In the genomic region with DNA sequence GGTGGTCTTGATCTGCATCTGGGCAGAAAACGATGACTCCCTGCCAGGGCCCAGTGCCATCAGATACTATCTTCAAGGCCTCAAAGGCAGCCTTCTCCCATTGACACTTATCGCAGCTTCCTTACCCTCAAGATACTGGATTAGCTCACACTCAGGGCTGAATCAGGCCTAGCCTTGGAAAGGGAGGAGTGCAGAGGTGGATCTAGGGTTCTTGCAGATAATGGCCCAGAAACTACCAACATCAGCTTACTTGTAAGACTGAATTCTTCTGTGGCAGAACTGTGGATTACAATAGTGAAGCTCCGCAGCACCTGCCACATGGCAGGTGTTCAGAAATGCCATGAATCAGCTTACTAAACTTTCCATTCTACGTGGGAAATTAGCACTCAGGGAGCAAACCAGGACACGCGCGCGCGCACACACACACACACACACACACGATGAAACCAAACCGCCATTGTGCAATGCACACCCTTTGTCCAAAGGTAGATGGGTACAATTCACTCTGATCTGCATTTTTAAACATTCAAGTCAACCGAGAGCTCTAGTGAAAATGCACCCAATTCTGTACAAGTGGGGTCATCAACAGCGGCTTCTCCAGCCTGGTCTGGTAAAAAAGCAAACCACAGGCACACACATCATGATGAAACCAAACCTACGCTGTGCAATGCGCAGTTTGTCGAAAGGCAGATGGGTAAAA, we compare ENCODE assay signal across 1 cellular context.
TF ChIP-seq lines count a peak whose summit lies in the region.

No MANE protein-coding gene starts in this region.

TF ChIP-seq in HepG2, 621 proteins besides CTCF, POLR2A, EP300 and RAD21 (continued from another document and continues in another):
- TF ChIP-seq ZNF3 (CRISPR knock-in tag; IDR thresholded peaks at IDR 0.05) = no peak
- TF ChIP-seq ZNF775 (CRISPR knock-in tag; IDR thresholded peaks at IDR 0.05; ENCODE audit: borderline replicate concordance) = no peak
- TF ChIP-seq ZFP41 (CRISPR knock-in tag; IDR thresholded peaks at IDR 0.05; ENCODE audit: borderline replicate concordance) = no peak
- TF ChIP-seq MTF2 (CRISPR knock-in tag; IDR thresholded peaks at IDR 0.05; ENCODE audit: borderline replicate concordance) = no peak
- TF ChIP-seq ZNF570 (CRISPR knock-in tag; IDR thresholded peaks at IDR 0.05; ENCODE audit: borderline replicate concordance) = 0 out of 2 replicates have a peak, but pooled peaks have one; percentile 21
- TF ChIP-seq STAT5B (CRISPR knock-in tag; IDR thresholded peaks at IDR 0.05) = no peak
- peak; percentile 31; the same call in 1 of the 2 replicates for TF ChIP-seq ZNF124 (CRISPR knock-in tag; IDR thresholded peaks at IDR 0.05)
- no peak for TF ChIP-seq NFYC (CRISPR knock-in tag; IDR thresholded peaks at IDR 0.05)
- TF ChIP-seq, protein P1, sequence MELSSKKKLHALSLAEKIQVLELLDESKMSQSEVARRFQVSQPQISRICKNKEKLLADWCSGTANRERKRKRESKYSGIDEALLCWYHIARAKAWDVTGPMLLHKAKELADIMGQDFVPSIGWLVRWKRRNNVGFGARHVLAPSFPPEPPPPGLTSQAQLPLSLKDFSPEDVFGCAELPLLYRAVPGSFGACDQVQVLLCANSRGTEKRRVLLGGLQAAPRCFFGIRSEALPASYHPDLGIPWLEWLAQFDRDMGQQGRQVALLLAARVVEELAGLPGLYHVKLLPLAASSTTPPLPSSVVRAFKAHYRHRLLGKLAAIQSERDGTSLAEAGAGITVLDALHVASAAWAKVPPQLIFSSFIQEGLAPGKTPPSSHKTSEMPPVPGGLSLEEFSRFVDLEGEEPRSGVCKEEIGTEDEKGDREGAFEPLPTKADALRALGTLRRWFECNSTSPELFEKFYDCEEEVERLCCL (CRISPR knock-in tag; IDR thresholded peaks at IDR 0.05; ENCODE audit: borderline replicate concordance) = no peak
- TF ChIP-seq NCOA5 (CRISPR knock-in tag; IDR thresholded peaks at IDR 0.05) = no peak
- TF ChIP-seq PHF21A (CRISPR knock-in tag; IDR thresholded peaks at IDR 0.05) = peak; percentile 50; the same call in 1 of the 2 replicates
- TF ChIP-seq, protein P2, sequence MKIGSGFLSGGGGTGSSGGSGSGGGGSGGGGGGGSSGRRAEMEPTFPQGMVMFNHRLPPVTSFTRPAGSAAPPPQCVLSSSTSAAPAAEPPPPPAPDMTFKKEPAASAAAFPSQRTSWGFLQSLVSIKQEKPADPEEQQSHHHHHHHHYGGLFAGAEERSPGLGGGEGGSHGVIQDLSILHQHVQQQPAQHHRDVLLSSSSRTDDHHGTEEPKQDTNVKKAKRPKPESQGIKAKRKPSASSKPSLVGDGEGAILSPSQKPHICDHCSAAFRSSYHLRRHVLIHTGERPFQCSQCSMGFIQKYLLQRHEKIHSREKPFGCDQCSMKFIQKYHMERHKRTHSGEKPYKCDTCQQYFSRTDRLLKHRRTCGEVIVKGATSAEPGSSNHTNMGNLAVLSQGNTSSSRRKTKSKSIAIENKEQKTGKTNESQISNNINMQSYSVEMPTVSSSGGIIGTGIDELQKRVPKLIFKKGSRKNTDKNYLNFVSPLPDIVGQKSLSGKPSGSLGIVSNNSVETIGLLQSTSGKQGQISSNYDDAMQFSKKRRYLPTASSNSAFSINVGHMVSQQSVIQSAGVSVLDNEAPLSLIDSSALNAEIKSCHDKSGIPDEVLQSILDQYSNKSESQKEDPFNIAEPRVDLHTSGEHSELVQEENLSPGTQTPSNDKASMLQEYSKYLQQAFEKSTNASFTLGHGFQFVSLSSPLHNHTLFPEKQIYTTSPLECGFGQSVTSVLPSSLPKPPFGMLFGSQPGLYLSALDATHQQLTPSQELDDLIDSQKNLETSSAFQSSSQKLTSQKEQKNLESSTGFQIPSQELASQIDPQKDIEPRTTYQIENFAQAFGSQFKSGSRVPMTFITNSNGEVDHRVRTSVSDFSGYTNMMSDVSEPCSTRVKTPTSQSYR (CRISPR knock-in tag; IDR thresholded peaks at IDR 0.05; ENCODE audit: borderline replicate concordance) = no peak
- no peak for TF ChIP-seq ZNF333 (CRISPR knock-in tag; IDR thresholded peaks at IDR 0.05; ENCODE audit: borderline replicate concordance)
- TF ChIP-seq ZNF879 (CRISPR knock-in tag; IDR thresholded peaks at IDR 0.05) = no peak
- TF ChIP-seq CCDC6 (CRISPR knock-in tag; IDR thresholded peaks at IDR 0.05) = no peak; the same call in 1 of the 2 replicates
- TF ChIP-seq PAX8 (CRISPR knock-in tag; IDR thresholded peaks at IDR 0.05; ENCODE audit: borderline replicate concordance) = no peak
- TF ChIP-seq ARID2 (CRISPR knock-in tag; IDR thresholded peaks at IDR 0.05; ENCODE audit: borderline replicate concordance) = 0 out of 2 replicates have a peak, but pooled peaks have one; percentile 20
- TF ChIP-seq ZNF749 (CRISPR knock-in tag; IDR thresholded peaks at IDR 0.05; ENCODE audit: borderline replicate concordance) = no peak
- TF ChIP-seq, protein P3, sequence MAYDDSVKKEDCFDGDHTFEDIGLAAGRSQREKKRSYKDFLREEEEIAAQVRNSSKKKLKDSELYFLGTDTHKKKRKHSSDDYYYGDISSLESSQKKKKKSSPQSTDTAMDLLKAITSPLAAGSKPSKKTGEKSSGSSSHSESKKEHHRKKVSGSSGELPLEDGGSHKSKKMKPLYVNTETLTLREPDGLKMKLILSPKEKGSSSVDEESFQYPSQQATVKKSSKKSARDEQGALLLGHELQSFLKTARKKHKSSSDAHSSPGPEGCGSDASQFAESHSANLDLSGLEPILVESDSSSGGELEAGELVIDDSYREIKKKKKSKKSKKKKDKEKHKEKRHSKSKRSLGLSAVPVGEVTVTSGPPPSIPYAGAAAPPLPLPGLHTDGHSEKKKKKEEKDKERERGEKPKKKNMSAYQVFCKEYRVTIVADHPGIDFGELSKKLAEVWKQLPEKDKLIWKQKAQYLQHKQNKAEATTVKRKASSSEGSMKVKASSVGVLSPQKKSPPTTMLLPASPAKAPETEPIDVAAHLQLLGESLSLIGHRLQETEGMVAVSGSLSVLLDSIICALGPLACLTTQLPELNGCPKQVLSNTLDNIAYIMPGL (CRISPR knock-in tag; IDR thresholded peaks at IDR 0.05; ENCODE audit: borderline replicate concordance in 1 of 2, low read depth in 1 of 2) = no peak
- no peak for TF ChIP-seq NR2F6 (IDR thresholded peaks at IDR 0.05)
- TF ChIP-seq NR2F6 (CRISPR knock-in tag; IDR thresholded peaks at IDR 0.05) = no peak
- TF ChIP-seq, protein P4, sequence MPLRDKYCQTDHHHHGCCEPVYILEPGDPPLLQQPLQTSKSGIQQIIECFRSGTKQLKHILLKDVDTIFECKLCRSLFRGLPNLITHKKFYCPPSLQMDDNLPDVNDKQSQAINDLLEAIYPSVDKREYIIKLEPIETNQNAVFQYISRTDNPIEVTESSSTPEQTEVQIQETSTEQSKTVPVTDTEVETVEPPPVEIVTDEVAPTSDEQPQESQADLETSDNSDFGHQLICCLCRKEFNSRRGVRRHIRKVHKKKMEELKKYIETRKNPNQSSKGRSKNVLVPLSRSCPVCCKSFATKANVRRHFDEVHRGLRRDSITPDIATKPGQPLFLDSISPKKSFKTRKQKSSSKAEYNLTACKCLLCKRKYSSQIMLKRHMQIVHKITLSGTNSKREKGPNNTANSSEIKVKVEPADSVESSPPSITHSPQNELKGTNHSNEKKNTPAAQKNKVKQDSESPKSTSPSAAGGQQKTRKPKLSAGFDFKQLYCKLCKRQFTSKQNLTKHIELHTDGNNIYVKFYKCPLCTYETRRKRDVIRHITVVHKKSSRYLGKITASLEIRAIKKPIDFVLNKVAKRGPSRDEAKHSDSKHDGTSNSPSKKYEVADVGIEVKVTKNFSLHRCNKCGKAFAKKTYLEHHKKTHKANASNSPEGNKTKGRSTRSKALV (CRISPR knock-in tag; IDR thresholded peaks at IDR 0.05) = 0 out of 2 replicates have a peak, but pooled peaks have one; percentile 76
- TF ChIP-seq ZNF431 (CRISPR knock-in tag; IDR thresholded peaks at IDR 0.05; ENCODE audit: borderline replicate concordance, low read depth) = no peak
- no peak for TF ChIP-seq RBM39 (IDR thresholded peaks at IDR 0.05; ENCODE audit: low read depth, low read length, poor library complexity, severe bottlenecking)
- TF ChIP-seq ZNF24 (IDR thresholded peaks at IDR 0.05) = no peak
- no peak for TF ChIP-seq KDM6A (CRISPR knock-in tag; IDR thresholded peaks at IDR 0.05; ENCODE audit: low read depth)
- TF ChIP-seq ZNF7 (CRISPR knock-in tag; IDR thresholded peaks at IDR 0.05) = no peak
- TF ChIP-seq ZNF136 (CRISPR knock-in tag; IDR thresholded peaks at IDR 0.05; ENCODE audit: low read depth) = no peak
- TF ChIP-seq, protein P5, sequence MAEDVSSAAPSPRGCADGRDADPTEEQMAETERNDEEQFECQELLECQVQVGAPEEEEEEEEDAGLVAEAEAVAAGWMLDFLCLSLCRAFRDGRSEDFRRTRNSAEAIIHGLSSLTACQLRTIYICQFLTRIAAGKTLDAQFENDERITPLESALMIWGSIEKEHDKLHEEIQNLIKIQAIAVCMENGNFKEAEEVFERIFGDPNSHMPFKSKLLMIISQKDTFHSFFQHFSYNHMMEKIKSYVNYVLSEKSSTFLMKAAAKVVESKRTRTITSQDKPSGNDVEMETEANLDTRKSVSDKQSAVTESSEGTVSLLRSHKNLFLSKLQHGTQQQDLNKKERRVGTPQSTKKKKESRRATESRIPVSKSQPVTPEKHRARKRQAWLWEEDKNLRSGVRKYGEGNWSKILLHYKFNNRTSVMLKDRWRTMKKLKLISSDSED (CRISPR knock-in tag; IDR thresholded peaks at IDR 0.05) = no peak
- TF ChIP-seq, protein P6, sequence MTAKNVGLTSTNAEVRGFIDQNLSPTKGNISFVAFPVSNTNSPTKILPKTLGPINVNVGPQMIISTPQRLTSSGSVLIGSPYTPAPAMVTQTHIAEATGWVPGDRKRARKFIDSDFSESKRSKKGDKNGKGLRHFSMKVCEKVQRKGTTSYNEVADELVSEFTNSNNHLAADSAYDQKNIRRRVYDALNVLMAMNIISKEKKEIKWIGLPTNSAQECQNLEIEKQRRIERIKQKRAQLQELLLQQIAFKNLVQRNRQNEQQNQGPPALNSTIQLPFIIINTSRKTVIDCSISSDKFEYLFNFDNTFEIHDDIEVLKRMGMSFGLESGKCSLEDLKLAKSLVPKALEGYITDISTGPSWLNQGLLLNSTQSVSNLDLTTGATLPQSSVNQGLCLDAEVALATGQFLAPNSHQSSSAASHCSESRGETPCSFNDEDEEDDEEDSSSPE (CRISPR knock-in tag; IDR thresholded peaks at IDR 0.05) = peak; percentile 56; the same call in 1 of the 2 replicates
- TF ChIP-seq, protein P7, sequence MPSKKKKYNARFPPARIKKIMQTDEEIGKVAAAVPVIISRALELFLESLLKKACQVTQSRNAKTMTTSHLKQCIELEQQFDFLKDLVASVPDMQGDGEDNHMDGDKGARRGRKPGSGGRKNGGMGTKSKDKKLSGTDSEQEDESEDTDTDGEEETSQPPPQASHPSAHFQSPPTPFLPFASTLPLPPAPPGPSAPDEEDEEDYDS (CRISPR knock-in tag; IDR thresholded peaks at IDR 0.05) = no peak
- no peak for TF ChIP-seq ZNF709 (CRISPR knock-in tag; IDR thresholded peaks at IDR 0.05)
- no peak for TF ChIP-seq SNAI1 (CRISPR knock-in tag; IDR thresholded peaks at IDR 0.05; ENCODE audit: borderline replicate concordance)
- TF ChIP-seq, protein P8, sequence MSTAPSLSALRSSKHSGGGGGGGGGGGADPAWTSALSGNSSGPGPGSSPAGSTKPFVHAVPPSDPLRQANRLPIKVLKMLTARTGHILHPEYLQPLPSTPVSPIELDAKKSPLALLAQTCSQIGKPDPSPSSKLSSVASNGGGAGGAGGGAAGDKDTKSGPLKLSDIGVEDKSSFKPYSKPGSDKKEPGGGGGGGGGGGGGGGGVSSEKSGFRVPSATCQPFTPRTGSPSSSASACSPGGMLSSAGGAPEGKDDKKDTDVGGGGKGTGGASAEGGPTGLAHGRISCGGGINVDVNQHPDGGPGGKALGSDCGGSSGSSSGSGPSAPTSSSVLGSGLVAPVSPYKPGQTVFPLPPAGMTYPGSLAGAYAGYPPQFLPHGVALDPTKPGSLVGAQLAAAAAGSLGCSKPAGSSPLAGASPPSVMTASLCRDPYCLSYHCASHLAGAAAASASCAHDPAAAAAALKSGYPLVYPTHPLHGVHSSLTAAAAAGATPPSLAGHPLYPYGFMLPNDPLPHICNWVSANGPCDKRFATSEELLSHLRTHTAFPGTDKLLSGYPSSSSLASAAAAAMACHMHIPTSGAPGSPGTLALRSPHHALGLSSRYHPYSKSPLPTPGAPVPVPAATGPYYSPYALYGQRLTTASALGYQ (CRISPR knock-in tag; IDR thresholded peaks at IDR 0.05) = peak; percentile 44; the same call in 1 of the 2 replicates
- TF ChIP-seq ATAD3A (CRISPR knock-in tag; IDR thresholded peaks at IDR 0.05) = no peak
- TF ChIP-seq, protein P9, sequence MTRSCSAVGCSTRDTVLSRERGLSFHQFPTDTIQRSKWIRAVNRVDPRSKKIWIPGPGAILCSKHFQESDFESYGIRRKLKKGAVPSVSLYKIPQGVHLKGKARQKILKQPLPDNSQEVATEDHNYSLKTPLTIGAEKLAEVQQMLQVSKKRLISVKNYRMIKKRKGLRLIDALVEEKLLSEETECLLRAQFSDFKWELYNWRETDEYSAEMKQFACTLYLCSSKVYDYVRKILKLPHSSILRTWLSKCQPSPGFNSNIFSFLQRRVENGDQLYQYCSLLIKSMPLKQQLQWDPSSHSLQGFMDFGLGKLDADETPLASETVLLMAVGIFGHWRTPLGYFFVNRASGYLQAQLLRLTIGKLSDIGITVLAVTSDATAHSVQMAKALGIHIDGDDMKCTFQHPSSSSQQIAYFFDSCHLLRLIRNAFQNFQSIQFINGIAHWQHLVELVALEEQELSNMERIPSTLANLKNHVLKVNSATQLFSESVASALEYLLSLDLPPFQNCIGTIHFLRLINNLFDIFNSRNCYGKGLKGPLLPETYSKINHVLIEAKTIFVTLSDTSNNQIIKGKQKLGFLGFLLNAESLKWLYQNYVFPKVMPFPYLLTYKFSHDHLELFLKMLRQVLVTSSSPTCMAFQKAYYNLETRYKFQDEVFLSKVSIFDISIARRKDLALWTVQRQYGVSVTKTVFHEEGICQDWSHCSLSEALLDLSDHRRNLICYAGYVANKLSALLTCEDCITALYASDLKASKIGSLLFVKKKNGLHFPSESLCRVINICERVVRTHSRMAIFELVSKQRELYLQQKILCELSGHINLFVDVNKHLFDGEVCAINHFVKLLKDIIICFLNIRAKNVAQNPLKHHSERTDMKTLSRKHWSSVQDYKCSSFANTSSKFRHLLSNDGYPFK (CRISPR knock-in tag; IDR thresholded peaks at IDR 0.05; ENCODE audit: borderline replicate concordance) = no peak
- no peak for TF ChIP-seq ZNF121 (CRISPR knock-in tag; IDR thresholded peaks at IDR 0.05)
- TF ChIP-seq, protein P10, sequence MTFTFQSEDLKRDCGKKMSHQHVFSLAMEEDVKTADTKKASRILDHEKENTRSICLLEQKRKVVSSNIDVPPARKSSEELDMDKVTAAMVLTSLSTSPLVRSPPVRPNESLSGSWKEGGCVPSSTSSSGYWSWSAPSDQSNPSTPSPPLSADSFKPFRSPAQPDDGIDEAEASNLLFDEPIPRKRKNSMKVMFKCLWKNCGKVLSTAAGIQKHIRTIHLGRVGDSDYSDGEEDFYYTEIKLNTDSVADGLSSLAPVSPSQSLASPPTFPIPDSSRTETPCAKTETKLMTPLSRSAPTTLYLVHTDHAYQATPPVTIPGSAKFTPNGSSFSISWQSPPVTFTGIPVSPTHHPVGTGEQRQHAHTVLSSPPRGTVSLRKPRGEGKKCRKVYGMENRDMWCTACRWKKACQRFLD (CRISPR knock-in tag; IDR thresholded peaks at IDR 0.05; ENCODE audit: borderline replicate concordance) = no peak
- no peak for TF ChIP-seq ZNF33B (CRISPR knock-in tag; IDR thresholded peaks at IDR 0.05)
- no peak for TF ChIP-seq POGZ (CRISPR knock-in tag; IDR thresholded peaks at IDR 0.05)
- TF ChIP-seq NR2F1 (CRISPR knock-in tag; IDR thresholded peaks at IDR 0.05) = no peak
- TF ChIP-seq NFE2L1 (CRISPR knock-in tag; IDR thresholded peaks at IDR 0.05; ENCODE audit: borderline replicate concordance) = no peak
